1 cellular context compared by ENCODE assay signal in genomic region chr4:139762715-139763114, GRCh38.
TF ChIP-seq lines count a peak whose summit lies in the region.

No MANE protein-coding gene starts in this region.

TF ChIP-seq in HepG2, 621 proteins besides CTCF, POLR2A, EP300 and RAD21 (continued from another document):
- TF ChIP-seq THAP7 (CRISPR knock-in tag; IDR thresholded peaks at IDR 0.05) (no peak), ZNF546 (CRISPR knock-in tag; conservative IDR thresholded peaks at IDR 0.05) (no peak), ZNF280D (CRISPR knock-in tag; IDR thresholded peaks at IDR 0.05) (no peak), PAX8 (CRISPR knock-in tag; IDR thresholded peaks at IDR 0.05; ENCODE audit: borderline replicate concordance) (no peak), ZBTB49 (CRISPR knock-in tag; IDR thresholded peaks at IDR 0.05; ENCODE audit: borderline replicate concordance) (no peak), KLF15 (CRISPR knock-in tag; IDR thresholded peaks at IDR 0.05; ENCODE audit: borderline replicate concordance) (no peak), HNRNPK (IDR thresholded peaks at IDR 0.05; ENCODE audit: low read depth, low read length, poor library complexity, severe bottlenecking) (no peak), TSC22D2 (CRISPR knock-in tag; IDR thresholded peaks at IDR 0.05; ENCODE audit: borderline replicate concordance) (no peak)
